Comparison of ENCODE assay signal across 24 cellular contexts in the genomic region with DNA sequence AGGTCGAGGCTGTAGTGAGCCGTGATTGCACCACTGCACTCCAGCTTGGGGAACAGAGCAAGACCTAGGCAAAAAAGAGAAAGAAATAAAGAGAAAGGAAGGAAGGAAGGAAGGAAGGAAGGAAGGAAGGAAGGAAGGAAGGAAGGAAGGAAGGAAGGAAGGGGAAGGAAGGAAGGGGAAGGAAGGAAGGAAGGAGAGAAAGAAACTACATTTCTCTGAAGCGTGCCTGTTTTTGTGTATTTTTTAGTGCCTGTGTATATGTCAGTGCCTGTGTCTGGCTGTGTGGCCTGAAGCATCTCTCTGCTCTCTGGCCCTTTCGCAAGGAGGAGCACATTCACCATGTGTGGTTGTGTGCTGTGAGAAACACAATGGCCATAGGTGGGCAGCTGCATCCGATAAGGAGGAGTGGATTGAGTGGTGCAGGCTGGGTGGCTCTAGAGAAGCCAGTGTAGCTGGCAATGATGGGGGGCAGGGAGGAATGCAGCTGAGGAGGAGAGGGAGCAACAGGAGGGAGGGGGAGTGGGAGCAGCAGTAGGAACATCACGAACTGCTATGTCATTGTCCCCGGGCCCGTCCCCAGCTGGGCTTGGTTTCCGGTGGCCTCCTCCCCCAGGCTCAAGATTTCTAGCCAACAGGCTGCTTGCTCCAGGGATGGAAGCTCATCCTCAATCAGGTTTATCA. TPM values are rescaled to one million over a fixed set of nuclear protein-coding genes. Genes with fewer than 3 reads are reported as not detected.
DNase-seq lines count a peak whose midpoint lies in the region; ATAC-seq and TF ChIP-seq lines count a peak whose summit lies in the region.
"Had no signal": no experiment of that assay in that cellular context is flagged by ENCODE, and none has a peak within 500 bp of the region (broad histone marks: within the 10 kb centered on the region; RNA-seq: fewer than 3 reads in every experiment).

No MANE protein-coding gene starts in this region.

- H3K36me3 ChIP-seq in HUES6 (ENCODE audit: control insufficient read depth, insufficient read depth, low read length), result no peaks in the 10 kb centered on the region
- no peaks in the 10 kb centered on the region for H3K36me3 ChIP-seq in tibial artery
- H3K36me3 ChIP-seq: colonic mucosa, left lung, right atrium auricular region, thoracic aorta, WERI-Rb-1 had no signal

- no peak overlapping the region for H3K4me3 ChIP-seq in HUES6 (ENCODE audit: low read depth, low read length)
- H3K4me3 ChIP-seq in tibial artery, result no peak overlapping the region
- H3K4me3 ChIP-seq: colonic mucosa, left lung, mucosa of descending colon, right atrium auricular region, thoracic aorta had no signal

- peaks cover 18% of the 10 kb centered on the region; the same call in 1 of the 2 replicates for H3K9me3 ChIP-seq in HUES6 (ENCODE audit: control insufficient read depth, insufficient read depth, low read depth, low read length)
- H3K9me3 ChIP-seq in tibial artery, result no peaks in the 10 kb centered on the region
- H3K9me3 ChIP-seq: colonic mucosa, left lung, mucosa of descending colon, right atrium auricular region, thoracic aorta had no signal

- H3K27me3 ChIP-seq in HUES6 (ENCODE audit: control insufficient read depth, insufficient read depth, low read length) (no peaks in the 10 kb centered on the region), tibial artery (no peaks in the 10 kb centered on the region)
- H3K27me3 ChIP-seq: colonic mucosa, left lung, right atrium auricular region had no signal

- no peaks in the 10 kb centered on the region for H3K9me3 Mint-ChIP-seq in activated naive CD8-positive, alpha-beta T cell treated with anti-CD3 and anti-CD28 coated beads for 36 hours
- H3K9me3 Mint-ChIP-seq: activated naive CD8-positive, alpha-beta T cell treated with anti-CD3 and anti-CD28 coated beads, Interleukin-2, amount 10 ng/mL, durations not matched to agents 7 days and 5 days; CD8-positive, alpha-beta T cell had no signal

- H3K27me3 Mint-ChIP-seq in activated naive CD8-positive, alpha-beta T cell treated with anti-CD3 and anti-CD28 coated beads for 36 hours, result peaks cover 5% of the 10 kb centered on the region
- H3K27me3 Mint-ChIP-seq: activated naive CD8-positive, alpha-beta T cell treated with anti-CD3 and anti-CD28 coated beads, Interleukin-2, amount 10 ng/mL, durations not matched to agents 7 days and 5 days; brain had no signal

- H3K4me1 Mint-ChIP-seq in activated naive CD8-positive, alpha-beta T cell treated with anti-CD3 and anti-CD28 coated beads for 36 hours, result peaks cover 3% of the 10 kb centered on the region
- H3K4me1 Mint-ChIP-seq: brain had no signal

- H3K4me1 ChIP-seq in HUES6 (ENCODE audit: control insufficient read depth, insufficient read depth, low read length), result peaks cover 14% of the 10 kb centered on the region
- H3K4me1 ChIP-seq in tibial artery, result no peaks in the 10 kb centered on the region
- H3K4me1 ChIP-seq: colonic mucosa, right atrium auricular region had no signal

- intact Hi-C loops in tibial artery (cut with DNase I; ENCODE audit: low total_unique reads), result no loop called here

- peak overlapping the region; percentile 47 for H3K9ac ChIP-seq in HUES6 (ENCODE audit: low read length)

- TF ChIP-seq CTCF in tibial artery (IDR thresholded peaks at IDR 0.05), result no peak

- no peaks in the 10 kb centered on the region for H3K36me3 Mint-ChIP-seq in activated naive CD8-positive, alpha-beta T cell treated with anti-CD3 and anti-CD28 coated beads for 36 hours
- H3K36me3 Mint-ChIP-seq: activated naive CD8-positive, alpha-beta T cell treated with anti-CD3 and anti-CD28 coated beads, Interleukin-2, amount 10 ng/mL, durations not matched to agents 7 days and 5 days; CD8-positive, alpha-beta T cell had no signal

- no peak overlapping the region for H3K27ac Mint-ChIP-seq in activated naive CD8-positive, alpha-beta T cell treated with anti-CD3 and anti-CD28 coated beads for 36 hours
- H3K27ac Mint-ChIP-seq: activated CD8-positive, alpha-beta T cell treated with anti-CD3 and anti-CD28 coated beads, Interleukin-2, amount 10 ng/mL, durations not matched to agents 7 days and 5 days; activated naive CD8-positive, alpha-beta T cell treated with anti-CD3 and anti-CD28 coated beads, Interleukin-2, amount 10 ng/mL, durations not matched to agents 7 days and 5 days; brain; CD8-positive, alpha-beta T cell had no signal

- no peak overlapping the region for H3K4me3 Mint-ChIP-seq in activated naive CD8-positive, alpha-beta T cell treated with anti-CD3 and anti-CD28 coated beads for 36 hours
- H3K4me3 Mint-ChIP-seq: activated CD8-positive, alpha-beta T cell treated with anti-CD3 and anti-CD28 coated beads, Interleukin-2, amount 10 ng/mL, durations not matched to agents 7 days and 5 days; activated naive CD8-positive, alpha-beta T cell treated with anti-CD3 and anti-CD28 coated beads, Interleukin-2, amount 10 ng/mL, durations not matched to agents 7 days and 5 days; brain; CD8-positive, alpha-beta T cell had no signal

- DNase-seq in Ammon's horn (ENCODE audit: low spot score) (peak; percentile 52), anterior cingulate cortex (lab: John Stamatoyannopoulos, UW) (peak in 34 of 58 donors; percentile 1 to 73 (median 20)), left kidney (ENCODE audit: low read depth, low spot score) (peak; percentile 58), tibial artery (no peak)
- no peak for DNase-seq in activated naive CD8-positive, alpha-beta T cell treated with anti-CD3 and anti-CD28 coated beads for 36 hours
- DNase-seq: ACHN; activated CD8-positive, alpha-beta T cell treated with anti-CD3 and anti-CD28 coated beads, Interleukin-2, amount 10 ng/mL, durations not matched to agents 7 days and 5 days; activated naive CD8-positive, alpha-beta T cell treated with anti-CD3 and anti-CD28 coated beads, Interleukin-2, amount 10 ng/mL, durations not matched to agents 7 days and 5 days; colonic mucosa; DMS79; hippocampal formation; Kasumi-1; mucosa of descending colon; NCI-H1092 treated with DMSO at 0.1 percent for 48 hours; NCI-H524 treated with DMSO at 0.1 percent for 48 hours; WERI-Rb-1 had no signal

- H3K27ac ChIP-seq in HUES6 (ENCODE audit: low read depth, low read length) (no peak overlapping the region), tibial artery (no peak overlapping the region)
- H3K27ac ChIP-seq: colonic mucosa, left lung, right atrium auricular region, thoracic aorta, WERI-Rb-1 had no signal

- ATAC-seq in HG03442 (IDR thresholded peaks at IDR 0.05; ENCODE audit: unreplicated experiment) (no peak), HG03280 (IDR thresholded peaks at IDR 0.05; ENCODE audit: unreplicated experiment) (no peak)
- ATAC-seq: activated CD8-positive, alpha-beta T cell treated with anti-CD3 and anti-CD28 coated beads, Interleukin-2, amount 10 ng/mL, durations not matched to agents 7 days and 5 days; CD8-positive, alpha-beta T cell; left lung; mucosa of descending colon had no signal

RNA-seq across cellular contexts. Expression of gene SYN1, which starts 11.4 kb away (rescaled TPM):
- total RNA-seq in activated naive CD8-positive, alpha-beta T cell treated with anti-CD3 and anti-CD28 coated beads for 36 hours, result 1 to 10 TPM in 1 of 2 experiments, under 1 TPM in 1; 0.91 to 1.4 TPM

RNA-seq across cellular contexts. Expression of gene CFP, which starts 21.5 kb away (rescaled TPM):
- total RNA-seq in activated naive CD8-positive, alpha-beta T cell treated with anti-CD3 and anti-CD28 coated beads for 36 hours, result 1 to 10 TPM in 1 of 2 experiments, under 1 TPM in 1; 0.90 to 1.9 TPM

RNA-seq across cellular contexts. Expression of gene TIMP1, which starts 26.0 kb away (rescaled TPM):
- 1 to 10 TPM; 2.7 to 3.2 TPM for total RNA-seq in activated naive CD8-positive, alpha-beta T cell treated with anti-CD3 and anti-CD28 coated beads for 36 hours

RNA-seq across cellular contexts. Expression of gene ELK1, which starts 42.1 kb away (rescaled TPM):
- 10 to 100 TPM; 65.4 to 67.5 TPM for total RNA-seq in activated naive CD8-positive, alpha-beta T cell treated with anti-CD3 and anti-CD28 coated beads for 36 hours

RNA-seq across cellular contexts. Expression of gene ARAF, which starts 47.3 kb away (rescaled TPM):
- 10 to 100 TPM; 65.1 to 70.8 TPM for total RNA-seq in activated naive CD8-positive, alpha-beta T cell treated with anti-CD3 and anti-CD28 coated beads for 36 hours

Comparison
In these comparisons a context has a peak if more than half of its experiments do, and no peak if none do; other contexts are left out.
1. DNase-seq: peak in Ammon's horn (single experiment), anterior cingulate cortex (34 of 58) and left kidney (single experiment); none in activated naive CD8-positive, alpha-beta T cell treated with anti-CD3 and anti-CD28 coated beads for 36 hours (single experiment) and tibial artery (0 of 2).